Comparison of ENCODE assay signal across 1 cellular context in genomic region chr20:34129518-34130162, GRCh38.
TF ChIP-seq lines count a peak whose summit lies in the region.

No MANE protein-coding gene starts in this region.

TF ChIP-seq in IMR-90, 13 proteins besides CTCF, POLR2A, EP300 and RAD21 (continued from another document):
- no peak for TF ChIP-seq ELK1 (IDR thresholded peaks at IDR 0.05; ENCODE audit: borderline replicate concordance, low read depth, low read length)
- TF ChIP-seq CHD1 (IDR thresholded peaks at IDR 0.05; ENCODE audit: low read depth, low read length): no peak
- no peak for TF ChIP-seq MAFK (IDR thresholded peaks at IDR 0.05; ENCODE audit: low read depth, low read length)
- TF ChIP-seq SMC3 (IDR thresholded peaks at IDR 0.05; ENCODE audit: low read depth, low read length): peak; percentile 74
- TF ChIP-seq BHLHE40 (IDR thresholded peaks at IDR 0.05; ENCODE audit: low read depth, low read length): no peak
- no peak for TF ChIP-seq RCOR1 (IDR thresholded peaks at IDR 0.05; ENCODE audit: insufficient replicate concordance, low read length)
TF ChIP-seq in IMR-90: peak in this region for 1.
